Comparison of ENCODE assay signal across 8 cellular contexts in the genomic region with DNA sequence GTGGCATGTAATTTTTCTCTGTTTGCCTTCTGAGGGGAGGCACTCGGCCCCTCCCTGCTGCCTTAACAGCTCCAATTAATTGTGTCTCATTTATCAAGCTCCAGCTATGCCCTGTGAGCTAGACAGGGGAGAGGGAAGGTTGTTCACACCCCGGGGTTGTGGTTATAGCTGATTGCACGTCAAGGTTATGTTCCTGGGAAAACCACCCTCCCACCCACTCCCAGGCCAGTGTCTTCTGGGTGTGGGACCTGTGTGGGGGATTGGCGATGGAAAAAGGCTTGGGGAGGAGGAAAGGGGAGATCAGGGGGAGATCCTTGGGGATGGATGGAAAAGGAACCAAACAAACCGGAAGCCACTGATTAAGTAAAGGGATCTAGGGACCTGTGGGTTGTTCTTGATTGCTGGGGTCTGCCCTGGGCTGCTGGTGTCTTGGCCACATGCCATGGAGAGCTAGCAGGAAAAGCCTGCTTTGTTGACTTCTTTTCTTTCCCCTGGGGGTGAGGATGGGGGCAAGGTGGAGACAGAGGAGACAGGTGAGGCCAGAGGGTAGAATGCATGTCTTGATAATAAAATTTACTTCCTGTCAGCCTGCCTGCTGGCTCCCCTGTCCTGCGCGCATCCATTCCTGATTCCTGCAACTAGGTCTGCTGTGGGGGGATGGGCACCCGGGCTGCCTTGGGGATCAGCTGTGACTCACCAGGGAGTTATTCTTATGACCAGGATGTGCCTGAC. TPM values are rescaled to one million over a fixed set of nuclear protein-coding genes. Genes with fewer than 3 reads are reported as not detected.
DNase-seq lines count a peak whose midpoint lies in the region; ATAC-seq lines count a peak whose summit lies in the region.

No MANE protein-coding gene starts in this region.

- DNase-seq in 8988T (peak; percentile 76), NCI-H345 treated with DMSO at 0.1 percent for 48 hours (lab: John Stamatoyannopoulos, UW; ENCODE audit: unreplicated experiment) (peak; percentile 68), glomerular endothelial cell (ENCODE audit: extremely low read depth, low read depth, low spot score) (peak; percentile 67), occipital lobe (lab: John Stamatoyannopoulos, UW) (peak; percentile 91)

- ATAC-seq in GM18511 (IDR thresholded peaks at IDR 0.05; ENCODE audit: unreplicated experiment) (peak; percentile 5), HG02610 (IDR thresholded peaks at IDR 0.05; ENCODE audit: unreplicated experiment) (no peak), GM19467 (IDR thresholded peaks at IDR 0.05; ENCODE audit: unreplicated experiment) (no peak)
- ATAC-seq in activated T-helper 17 cell treated with anti-CD3 and anti-CD28 coated beads, Interleukin-2, amount 50 U/mL, for 72 hours (replicated peaks), result peak; percentile 5

- H3K4me1 Mint-ChIP-seq in activated T-helper 17 cell treated with anti-CD3 and anti-CD28 coated beads, Interleukin-2, amount 50 U/mL, for 72 hours, result peaks cover 59% of the 10 kb centered on the region

- peak overlapping the region; percentile 92 for H3K4me3 Mint-ChIP-seq in activated T-helper 17 cell treated with anti-CD3 and anti-CD28 coated beads, Interleukin-2, amount 50 U/mL, for 72 hours

- H3K27me3 Mint-ChIP-seq in activated T-helper 17 cell treated with anti-CD3 and anti-CD28 coated beads, Interleukin-2, amount 50 U/mL, for 72 hours, result no peaks in the 10 kb centered on the region

- H3K27ac Mint-ChIP-seq in activated T-helper 17 cell treated with anti-CD3 and anti-CD28 coated beads, Interleukin-2, amount 50 U/mL, for 72 hours, result peak overlapping the region; percentile 87

- no peaks in the 10 kb centered on the region for H3K9me3 Mint-ChIP-seq in activated T-helper 17 cell treated with anti-CD3 and anti-CD28 coated beads, Interleukin-2, amount 50 U/mL, for 72 hours

- H3K36me3 Mint-ChIP-seq in activated T-helper 17 cell treated with anti-CD3 and anti-CD28 coated beads, Interleukin-2, amount 50 U/mL, for 72 hours (ENCODE audit: low read depth), result peaks cover 28% of the 10 kb centered on the region

RNA-seq across cellular contexts. Expression of a gene that starts 14.1 kb away (rescaled TPM):
- 10 to 100 TPM; 47.1 to 98.5 TPM for total RNA-seq in activated T-helper 17 cell treated with anti-CD3 and anti-CD28 coated beads, Interleukin-2, amount 50 U/mL, for 72 hours
- total RNA-seq in glomerular endothelial cell (1.9 and 3.4 TPM in 2 replicates), occipital lobe (76.3 TPM)

Comparison
In these comparisons a context has a peak if more than half of its experiments do, and no peak if none do; other contexts are left out.
1. ATAC-seq: peak in GM18511 (single experiment) and activated T-helper 17 cell treated with anti-CD3 and anti-CD28 coated beads, Interleukin-2, amount 50 U/mL, for 72 hours (single experiment); none in HG02610 (single experiment) and GM19467 (single experiment).
2. RNA of a gene that starts 14.1 kb away (total RNA-seq): 47.1 to 98.5 TPM in activated T-helper 17 cell treated with anti-CD3 and anti-CD28 coated beads, Interleukin-2, amount 50 U/mL, for 72 hours and 76.3 TPM in occipital lobe (single experiment); 1.9 to 3.4 TPM in glomerular endothelial cell; every median in the first group is over 10 times any median in the second.
3. Peak in every context shown above with its lines, with median percentiles within 50 percentile points of each other: DNase-seq.